In genomic region chr1:168833801-168834224, GRCh38 we compare ENCODE assay signal across 14 cellular contexts.
DNase-seq lines count a peak whose midpoint lies in the region; ATAC-seq and TF ChIP-seq lines count a peak whose summit lies in the region.
"Had no signal": no experiment of that assay in that cellular context is flagged by ENCODE, and none has a peak within 500 bp of the region (broad histone marks: within the 10 kb centered on the region; RNA-seq: fewer than 3 reads in every experiment).

No MANE protein-coding gene starts in this region.

- H3K4me2 ChIP-seq in neural progenitor cell, result no peak overlapping the region

- ATAC-seq in activated CD8-positive, alpha-beta T cell treated with anti-CD3 and anti-CD28 coated beads, Interleukin-2, amount 10 ng/mL, durations not matched to agents 7 days and 5 days, result peak; percentile 39
- ATAC-seq in left colon, result peak; percentile 19
- ATAC-seq in stimulated activated naive CD8-positive, alpha-beta T cell treated with anti-CD3 and anti-CD28 coated beads, Interleukin-15, Interleukin-2, amounts not matched to agents 100 U/mL and 50 U/mL, for 24 hours, result peak; percentile 23
- ATAC-seq: Panc1 had no signal

- H3K9me3 ChIP-seq in neural progenitor cell (ENCODE audit: low read depth), result no peaks in the 10 kb centered on the region
- H3K9me3 ChIP-seq: lower lobe of right lung had no signal

- H3K4me3 Mint-ChIP-seq in activated CD8-positive, alpha-beta T cell treated with anti-CD3 and anti-CD28 coated beads, Interleukin-2, amount 10 ng/mL, durations not matched to agents 7 days and 5 days, result no peak overlapping the region
- H3K4me3 Mint-ChIP-seq in HFFc6 (no peak overlapping the region), neural progenitor cell (no peak overlapping the region)
- H3K4me3 Mint-ChIP-seq: activated CD4-positive, alpha-beta memory T cell treated with anti-CD3 and anti-CD28 coated beads, Interleukin-2, amount 10 ng/mL, durations not matched to agents 7 days and 5 days; activated naive CD4-positive, alpha-beta T cell treated with anti-CD3 and anti-CD28 coated beads, Interleukin-2, amount 50 U/mL, for 24 hours had no signal

- H4K20me1 ChIP-seq in neural progenitor cell (ENCODE audit: low read depth), result no peaks in the 10 kb centered on the region

- peaks cover 12% of the 10 kb centered on the region for H3K4me1 Mint-ChIP-seq in activated CD8-positive, alpha-beta T cell treated with anti-CD3 and anti-CD28 coated beads, Interleukin-2, amount 10 ng/mL, durations not matched to agents 7 days and 5 days (ENCODE audit: low read depth)
- no peaks in the 10 kb centered on the region for H3K4me1 Mint-ChIP-seq in HFFc6 (ENCODE audit: low read depth)
- H3K4me1 Mint-ChIP-seq in neural progenitor cell, result peaks cover 17% of the 10 kb centered on the region

- H3K4me3 ChIP-seq in neural progenitor cell, result no peak overlapping the region
- H3K4me3 ChIP-seq: lower lobe of right lung had no signal

- intact Hi-C loops in left colon (cut with DNase I, micrococcal nuclease), result no loop called here

- TF ChIP-seq CTCF in HFFc6 (IDR thresholded peaks at IDR 0.05) (no peak), neural progenitor cell (IDR thresholded peaks at IDR 0.05) (no peak)

- POLR2A ChIA-PET in activated CD8-positive, alpha-beta T cell treated with anti-CD3 and anti-CD28 coated beads, Interleukin-2, amount 10 ng/mL, durations not matched to agents 7 days and 5 days (lab: Charles Lee), result no interaction called here

- H3K36me3 ChIP-seq in neural progenitor cell, result no peaks in the 10 kb centered on the region
- H3K36me3 ChIP-seq: lower lobe of right lung had no signal

- H3K79me2 ChIP-seq in neural progenitor cell (ENCODE audit: low read depth), result no peaks in the 10 kb centered on the region

- CTCF ChIA-PET in activated CD8-positive, alpha-beta T cell treated with anti-CD3 and anti-CD28 coated beads, Interleukin-2, amount 10 ng/mL, durations not matched to agents 7 days and 5 days (lab: Charles Lee), result interaction anchor here (0.9 to 1.1 kb wide), 2 partner anchors 14 to 88 kb away, joined by 3 read pairs; no protein-coding TSS in a partner anchor

- peaks cover 6% of the 10 kb centered on the region for H3K4me1 ChIP-seq in neural progenitor cell
- H3K4me1 ChIP-seq: lower lobe of right lung had no signal

- no peaks in the 10 kb centered on the region for H3K27me3 ChIP-seq in neural progenitor cell

- no peak overlapping the region for H3K27ac ChIP-seq in neural progenitor cell

- no peaks in the 10 kb centered on the region for H3K36me3 Mint-ChIP-seq in activated CD8-positive, alpha-beta T cell treated with anti-CD3 and anti-CD28 coated beads, Interleukin-2, amount 10 ng/mL, durations not matched to agents 7 days and 5 days (ENCODE audit: low read depth)
- H3K36me3 Mint-ChIP-seq in HFFc6 (ENCODE audit: low read depth), result no peaks in the 10 kb centered on the region
- H3K36me3 Mint-ChIP-seq in neural progenitor cell, result no peaks in the 10 kb centered on the region
- H3K36me3 Mint-ChIP-seq: activated naive CD4-positive, alpha-beta T cell treated with anti-CD3 and anti-CD28 coated beads, Interleukin-2, amount 50 U/mL, for 24 hours had no signal

- no peaks in the 10 kb centered on the region for H3K27me3 Mint-ChIP-seq in activated CD8-positive, alpha-beta T cell treated with anti-CD3 and anti-CD28 coated beads, Interleukin-2, amount 10 ng/mL, durations not matched to agents 7 days and 5 days (ENCODE audit: low read depth)
- H3K27me3 Mint-ChIP-seq in HFFc6 (ENCODE audit: insufficient read depth) (peaks cover 2% of the 10 kb centered on the region; the same call in 1 of the 2 replicates), neural progenitor cell (ENCODE audit: insufficient read depth, low read depth) (no peaks in the 10 kb centered on the region)
- H3K27me3 Mint-ChIP-seq: activated CD4-positive, alpha-beta memory T cell treated with anti-CD3 and anti-CD28 coated beads, Interleukin-2, amount 10 ng/mL, durations not matched to agents 7 days and 5 days; activated naive CD4-positive, alpha-beta T cell treated with anti-CD3 and anti-CD28 coated beads, Interleukin-2, amount 50 U/mL, for 24 hours had no signal

- H3K9ac ChIP-seq in neural progenitor cell, result no peak overlapping the region

- peak; percentile 24 for DNase-seq in activated gamma-delta T cell treated with Interleukin-2 at 50 U/mL for 16 hours
- no peak for DNase-seq in activated gamma-delta T cell (lab: John Stamatoyannopoulos, UW)
- DNase-seq in activated CD8-positive, alpha-beta T cell treated with anti-CD3 and anti-CD28 coated beads, Interleukin-2, amount 10 ng/mL, durations not matched to agents 7 days and 5 days, result peak; percentile 30
- DNase-seq in left colon, result no peak
- peak; percentile 8 for DNase-seq in stimulated activated naive CD8-positive, alpha-beta T cell treated with anti-CD3 and anti-CD28 coated beads, Interleukin-15, Interleukin-2, amounts not matched to agents 100 U/mL and 50 U/mL, for 24 hours
- DNase-seq in NCI-H1436 treated with DMSO at 0.1 percent for 48 hours (lab: John Stamatoyannopoulos, UW), result no peak
- no peak for DNase-seq in HFFc6
- DNase-seq in neural progenitor cell (ENCODE audit: low spot score), result no peak
- DNase-seq: activated CD4-positive, alpha-beta memory T cell treated with anti-CD3 and anti-CD28 coated beads, Interleukin-2, amount 10 ng/mL, durations not matched to agents 7 days and 5 days; hypothalamus; lower lobe of right lung; stimulated activated CD4-positive, alpha-beta T cell treated with anti-CD3 and anti-CD28 coated beads, Interleukin-12 subunit alpha, Interleukin-12 subunit beta, amount 100 ng/mL, for 4 hours had no signal

- no peaks in the 10 kb centered on the region for H3K9me3 Mint-ChIP-seq in activated CD8-positive, alpha-beta T cell treated with anti-CD3 and anti-CD28 coated beads, Interleukin-2, amount 10 ng/mL, durations not matched to agents 7 days and 5 days (ENCODE audit: insufficient read depth)
- H3K9me3 Mint-ChIP-seq in HFFc6, result peaks cover 15% of the 10 kb centered on the region
- H3K9me3 Mint-ChIP-seq in neural progenitor cell, result peaks cover 7% of the 10 kb centered on the region
- H3K9me3 Mint-ChIP-seq: activated CD4-positive, alpha-beta memory T cell treated with anti-CD3 and anti-CD28 coated beads, Interleukin-2, amount 10 ng/mL, durations not matched to agents 7 days and 5 days; activated naive CD4-positive, alpha-beta T cell treated with anti-CD3 and anti-CD28 coated beads, Interleukin-2, amount 50 U/mL, for 24 hours had no signal

- no peak overlapping the region for H2AFZ ChIP-seq in neural progenitor cell (replicated peaks)

- H3K27ac Mint-ChIP-seq in activated CD8-positive, alpha-beta T cell treated with anti-CD3 and anti-CD28 coated beads, Interleukin-2, amount 10 ng/mL, durations not matched to agents 7 days and 5 days, result peak overlapping the region; percentile 56
- H3K27ac Mint-ChIP-seq in HFFc6 (no peak overlapping the region), neural progenitor cell (no peak overlapping the region)
- H3K27ac Mint-ChIP-seq: activated CD4-positive, alpha-beta memory T cell treated with anti-CD3 and anti-CD28 coated beads, Interleukin-2, amount 10 ng/mL, durations not matched to agents 7 days and 5 days; activated naive CD4-positive, alpha-beta T cell treated with anti-CD3 and anti-CD28 coated beads, Interleukin-2, amount 50 U/mL, for 24 hours had no signal

- no peaks in the 10 kb centered on the region for H3F3A ChIP-seq in neural progenitor cell (ENCODE audit: low read depth)

Comparison
In these comparisons a context has a peak if more than half of its experiments do, and no peak if none do; other contexts are left out.
1. DNase-seq: peak in activated gamma-delta T cell treated with Interleukin-2 at 50 U/mL for 16 hours (single experiment), activated CD8-positive, alpha-beta T cell treated with anti-CD3 and anti-CD28 coated beads, Interleukin-2, amount 10 ng/mL, durations not matched to agents 7 days and 5 days (single experiment) and stimulated activated naive CD8-positive, alpha-beta T cell treated with anti-CD3 and anti-CD28 coated beads, Interleukin-15, Interleukin-2, amounts not matched to agents 100 U/mL and 50 U/mL, for 24 hours (single experiment); none in activated gamma-delta T cell (single experiment), left colon (0 of 2), NCI-H1436 treated with DMSO at 0.1 percent for 48 hours (single experiment), HFFc6 (single experiment) and neural progenitor cell (single experiment).
2. Peak in every context shown above with its lines, with median percentiles within 50 percentile points of each other: ATAC-seq.